1 cellular context compared by ENCODE assay signal in genomic region chr11:74870485-74870884, GRCh38.
TF ChIP-seq lines count a peak whose summit lies in the region.

No MANE protein-coding gene starts in this region.

TF ChIP-seq in WTC11, 78 proteins besides CTCF, POLR2A, EP300 and RAD21 (continued from another document):
- TF ChIP-seq ATF3 (CRISPR knock-in tag; conservative IDR thresholded peaks at IDR 0.05) (no peak), E2F4 (CRISPR knock-in tag; IDR thresholded peaks at IDR 0.05; ENCODE audit: borderline replicate concordance, low read depth) (no peak), OVOL2 (CRISPR knock-in tag; IDR thresholded peaks at IDR 0.05; ENCODE audit: borderline replicate concordance) (no peak)
TF ChIP-seq in WTC11: peak in this region for 0.
